ENCODE assay signal across 22 cellular contexts in the genomic region with DNA sequence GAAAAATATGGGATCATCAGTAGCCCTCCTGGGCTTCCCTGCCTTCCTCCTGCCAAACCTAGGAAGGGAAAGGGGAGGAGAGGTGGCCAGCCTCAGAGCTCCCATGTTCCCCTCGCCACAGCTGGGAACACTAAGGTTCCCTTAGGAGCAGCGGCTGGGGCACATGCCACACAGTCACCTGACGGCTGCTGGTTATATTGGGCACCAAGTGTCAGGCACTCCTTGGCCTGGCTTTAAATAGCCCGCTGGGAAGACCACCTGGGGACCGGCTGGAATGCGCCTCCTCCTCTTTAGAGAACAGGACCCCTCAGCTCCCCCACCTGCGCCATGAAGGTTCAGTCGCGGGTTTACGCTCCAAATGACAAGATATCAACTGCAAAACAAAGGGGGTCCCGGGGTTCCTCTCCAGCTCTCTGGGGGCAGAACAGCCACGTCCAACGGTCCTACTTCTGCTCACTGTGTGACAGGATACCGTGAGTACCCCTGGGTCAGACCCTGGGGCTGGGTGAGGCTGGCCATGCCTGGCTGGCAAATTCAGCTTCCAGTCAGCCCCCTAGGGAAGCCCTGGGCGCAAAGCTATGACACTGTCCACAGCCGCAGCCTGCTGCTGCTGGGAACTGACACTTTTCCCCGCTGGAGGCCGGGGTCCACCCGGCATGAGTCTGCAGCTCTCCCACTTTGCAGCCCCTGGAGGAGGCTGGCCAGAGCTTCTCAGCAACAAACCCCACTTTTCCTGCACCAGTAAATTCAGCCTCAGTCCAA. TPM values are rescaled to one million over a fixed set of nuclear protein-coding genes. Genes with fewer than 3 reads are reported as not detected.
DNase-seq lines count a peak whose midpoint lies in the region; ATAC-seq and TF ChIP-seq lines count a peak whose summit lies in the region.
"Had no signal": no experiment of that assay in that cellular context is flagged by ENCODE, and none has a peak within 500 bp of the region (broad histone marks: within the 10 kb centered on the region; RNA-seq: fewer than 3 reads in every experiment).

No MANE protein-coding gene starts in this region.

- H3K9me3 ChIP-seq in Caco-2 (no peaks in the 10 kb centered on the region), lower lobe of right lung (no peaks in the 10 kb centered on the region), skeletal muscle tissue (ENCODE audit: control insufficient read depth in 3 of 3, low read length in 3 of 3) (no peaks in the 10 kb centered on the region), testis (no peaks in the 10 kb centered on the region)

- H3K9me3 Mint-ChIP-seq in Caco-2 (ENCODE audit: unreplicated experiment), result no peaks in the 10 kb centered on the region
- no peaks in the 10 kb centered on the region for H3K9me3 Mint-ChIP-seq in activated CD4-positive, alpha-beta memory T cell treated with anti-CD3 and anti-CD28 coated beads for 36 hours
- H3K9me3 Mint-ChIP-seq in activated naive CD8-positive, alpha-beta T cell treated with anti-CD3 and anti-CD28 coated beads for 36 hours, result no peaks in the 10 kb centered on the region
- H3K9me3 Mint-ChIP-seq: activated CD4-positive, alpha-beta memory T cell treated with anti-CD3 and anti-CD28 coated beads, Interleukin-2, amount 10 ng/mL, durations not matched to agents 7 days and 5 days; CD4-positive, CD25-positive, alpha-beta regulatory T cell; dendritic cell treated with granulocyte-macrophage colony-stimulating factor and Interleukin-4, amounts not matched to agents 40 ng/mL and 50 ng/mL, for 4 days; stimulated activated naive CD8-positive, alpha-beta T cell treated with anti-CD3 and anti-CD28 coated beads, Interleukin-15, Interleukin-2, amounts not matched to agents 100 ng/mL and 50 ng/mL, for 24 hours; WTC11 had no signal

- DNase-seq in Caco-2, result no peak
- peak; percentile 29 for DNase-seq in lower lobe of right lung
- no peak for DNase-seq in activated CD4-positive, alpha-beta memory T cell treated with anti-CD3 and anti-CD28 coated beads for 36 hours
- DNase-seq in testis, result no peak
- no peak for DNase-seq in activated naive CD8-positive, alpha-beta T cell treated with anti-CD3 and anti-CD28 coated beads for 36 hours
- DNase-seq: activated CD4-positive, alpha-beta memory T cell treated with anti-CD3 and anti-CD28 coated beads, Interleukin-2, amount 10 ng/mL, durations not matched to agents 7 days and 5 days; activated naive CD4-positive, alpha-beta T cell treated with anti-CD3 and anti-CD28 coated beads, Interleukin-2, amount 50 U/mL, for 16 hours; activated T-cell treated with anti-CD3 and anti-CD28 coated beads, Interleukin-2, amount 50 U/mL, for 1 hour; CD4-positive, CD25-positive, alpha-beta regulatory T cell; NCI-H1694 treated with DMSO at 0.1 percent for 48 hours; NCI-H2227 treated with DMSO at 0.1 percent for 48 hours; NCI-H82; PC-9; stimulated activated CD4-positive, alpha-beta T cell treated with anti-CD3 and anti-CD28 coated beads, Interleukin-1b, Interleukin-23, amount 100 ng/mL, for 48 hours had no signal

- no peak for ATAC-seq in lower lobe of right lung
- no peak for ATAC-seq in HG02840 (IDR thresholded peaks at IDR 0.05; ENCODE audit: low FRiP score, unreplicated experiment)
- ATAC-seq: K562, left lobe of liver, WTC11 had no signal

- H3K27me3 ChIP-seq in Caco-2 (replicated peaks; ENCODE audit: control insufficient read depth, insufficient read depth, low read length), result no peaks in the 10 kb centered on the region
- H3K27me3 ChIP-seq in lower lobe of right lung (ENCODE audit: low read depth), result no peaks in the 10 kb centered on the region
- H3K27me3 ChIP-seq in skeletal muscle tissue (ENCODE audit: control insufficient read depth in 3 of 3, insufficient read depth in 3 of 3, low read length in 3 of 3), result no peaks in the 10 kb centered on the region
- no peaks in the 10 kb centered on the region for H3K27me3 ChIP-seq in testis

- peak overlapping the region; percentile 29 for H3K27ac Mint-ChIP-seq in Caco-2 (ENCODE audit: unreplicated experiment)
- no peak overlapping the region for H3K27ac Mint-ChIP-seq in activated CD4-positive, alpha-beta memory T cell treated with anti-CD3 and anti-CD28 coated beads for 36 hours
- no peak overlapping the region for H3K27ac Mint-ChIP-seq in activated naive CD8-positive, alpha-beta T cell treated with anti-CD3 and anti-CD28 coated beads for 36 hours
- H3K27ac Mint-ChIP-seq: activated CD4-positive, alpha-beta memory T cell treated with anti-CD3 and anti-CD28 coated beads, Interleukin-2, amount 10 ng/mL, durations not matched to agents 7 days and 5 days; dendritic cell treated with granulocyte-macrophage colony-stimulating factor and Interleukin-4, amounts not matched to agents 40 ng/mL and 50 ng/mL, for 4 days; stimulated activated naive CD8-positive, alpha-beta T cell treated with anti-CD3 and anti-CD28 coated beads, Interleukin-15, Interleukin-2, amounts not matched to agents 100 ng/mL and 50 ng/mL, for 24 hours; WTC11 had no signal

- peaks cover 32% of the 10 kb centered on the region for H3K4me1 ChIP-seq in Caco-2
- peaks cover 39% of the 10 kb centered on the region for H3K4me1 ChIP-seq in lower lobe of right lung
- H3K4me1 ChIP-seq in skeletal muscle tissue (ENCODE audit: control insufficient read depth in 3 of 3, insufficient read depth in 3 of 3, low read length in 3 of 3), result peaks cover 45 to 59% (median 51%) of the 10 kb centered on the region in 3 donors
- peaks cover 41% of the 10 kb centered on the region for H3K4me1 ChIP-seq in testis

- H3K4me3 ChIP-seq in Caco-2 (ENCODE audit: low read depth, low read length) (no peak overlapping the region), lower lobe of right lung (no peak overlapping the region), skeletal muscle tissue (ENCODE audit: low read length in 3 of 3) (peak overlapping the region in 1 of 3 donors; percentile 22), testis (no peak overlapping the region)
- H3K4me3 ChIP-seq: K562, PC-9 had no signal

- TF ChIP-seq POLR2A in testis (IDR thresholded peaks at IDR 0.05), result no peak

- WGBS in testis, 2 donors, result 90 to 91% methylated on average over 18 to 19 of the region's 19 CpGs

- H3K36me3 Mint-ChIP-seq in Caco-2 (ENCODE audit: insufficient read depth, unreplicated experiment), result peaks cover 29% of the 10 kb centered on the region
- no peaks in the 10 kb centered on the region for H3K36me3 Mint-ChIP-seq in activated CD4-positive, alpha-beta memory T cell treated with anti-CD3 and anti-CD28 coated beads for 36 hours
- no peaks in the 10 kb centered on the region for H3K36me3 Mint-ChIP-seq in activated naive CD8-positive, alpha-beta T cell treated with anti-CD3 and anti-CD28 coated beads for 36 hours
- H3K36me3 Mint-ChIP-seq: CD4-positive, CD25-positive, alpha-beta regulatory T cell; WTC11 had no signal

- H3K4me1 Mint-ChIP-seq in Caco-2 (ENCODE audit: low read depth, unreplicated experiment), result peaks cover 9% of the 10 kb centered on the region
- H3K4me1 Mint-ChIP-seq in activated CD4-positive, alpha-beta memory T cell treated with anti-CD3 and anti-CD28 coated beads for 36 hours (ENCODE audit: low read depth), result no peaks in the 10 kb centered on the region
- H3K4me1 Mint-ChIP-seq in activated naive CD8-positive, alpha-beta T cell treated with anti-CD3 and anti-CD28 coated beads for 36 hours, result peaks cover 5% of the 10 kb centered on the region
- H3K4me1 Mint-ChIP-seq: activated CD4-positive, alpha-beta memory T cell treated with anti-CD3 and anti-CD28 coated beads, Interleukin-2, amount 10 ng/mL, durations not matched to agents 7 days and 5 days had no signal

- H3K27ac ChIP-seq in cingulate gyrus (ENCODE audit: low read depth, low read length) (peak overlapping the region; percentile 79), lower lobe of right lung (peak overlapping the region; percentile 80), skeletal muscle tissue (ENCODE audit: low read depth, low read length) (peak overlapping the region; percentile 74), testis (peak overlapping the region in 1 of 2 donors; percentile 19)
- H3K27ac ChIP-seq: PC-9 had no signal

- intact Hi-C loops in Caco-2 (cut with micrococcal nuclease; ENCODE audit: unreplicated experiment), result no loop called here
- intact Hi-C loops in lower lobe of right lung (cut with DNase I), result no loop called here
- intact Hi-C loops in activated CD4-positive, alpha-beta memory T cell treated with anti-CD3 and anti-CD28 coated beads for 36 hours (cut with micrococcal nuclease), result no loop called here
- intact Hi-C loops in testis (cut with DNase I; ENCODE audit: low total_unique reads), result no loop called here

- peaks cover 4% of the 10 kb centered on the region for H3K36me3 ChIP-seq in Caco-2 (ENCODE audit: control insufficient read depth, insufficient read depth, low read length)
- peaks cover 3% of the 10 kb centered on the region for H3K36me3 ChIP-seq in lower lobe of right lung
- peaks cover 0 to 2% (median 0%) of the 10 kb centered on the region in 3 donors for H3K36me3 ChIP-seq in skeletal muscle tissue (ENCODE audit: control insufficient read depth in 3 of 3, insufficient read depth in 3 of 3, low read length in 3 of 3)
- no peaks in the 10 kb centered on the region for H3K36me3 ChIP-seq in testis (ENCODE audit: low read depth, missing control alignments)

- BruUV-seq in Caco-2 (replicated peaks; lab: Mats Ljungman, UMichigan), result no TSS peak

- peak overlapping the region; percentile 33 to 66 (median 57) for H3K9ac ChIP-seq in skeletal muscle tissue (ENCODE audit: low read depth in 1 of 3, low read length in 3 of 3)

- H3K4me3 Mint-ChIP-seq in Caco-2 (ENCODE audit: unreplicated experiment), result no peak overlapping the region
- no peak overlapping the region for H3K4me3 Mint-ChIP-seq in activated CD4-positive, alpha-beta memory T cell treated with anti-CD3 and anti-CD28 coated beads for 36 hours
- H3K4me3 Mint-ChIP-seq in activated naive CD8-positive, alpha-beta T cell treated with anti-CD3 and anti-CD28 coated beads for 36 hours, result no peak overlapping the region
- H3K4me3 Mint-ChIP-seq: activated CD4-positive, alpha-beta memory T cell treated with anti-CD3 and anti-CD28 coated beads, Interleukin-2, amount 10 ng/mL, durations not matched to agents 7 days and 5 days; CD4-positive, CD25-positive, alpha-beta regulatory T cell; dendritic cell treated with granulocyte-macrophage colony-stimulating factor and Interleukin-4, amounts not matched to agents 40 ng/mL and 50 ng/mL, for 4 days; stimulated activated naive CD8-positive, alpha-beta T cell treated with anti-CD3 and anti-CD28 coated beads, Interleukin-15, Interleukin-2, amounts not matched to agents 100 ng/mL and 50 ng/mL, for 24 hours; WTC11 had no signal

- POLR2A ChIA-PET in Caco-2 (lab: Charles Lee), result no interaction called here
- POLR2A ChIA-PET in activated CD4-positive, alpha-beta memory T cell treated with anti-CD3 and anti-CD28 coated beads for 36 hours (lab: Charles Lee), result no interaction called here

- CTCF ChIA-PET in Caco-2 (lab: Charles Lee), result interaction anchor here (1.8 to 1.9 kb wide), 2 partner anchors 10 to 111 kb away, joined by 5 read pairs; a partner anchor contains a TSS
- CTCF ChIA-PET in activated CD4-positive, alpha-beta memory T cell treated with anti-CD3 and anti-CD28 coated beads for 36 hours (lab: Charles Lee), result interaction anchor here (19.5 kb wide), 1 partner anchor 112 kb away, joined by 438 read pairs; no protein-coding TSS in a partner anchor

- no peaks in the 10 kb centered on the region for H3K27me3 Mint-ChIP-seq in Caco-2 (ENCODE audit: insufficient read depth, unreplicated experiment)
- no peaks in the 10 kb centered on the region for H3K27me3 Mint-ChIP-seq in activated CD4-positive, alpha-beta memory T cell treated with anti-CD3 and anti-CD28 coated beads for 36 hours
- H3K27me3 Mint-ChIP-seq in activated naive CD8-positive, alpha-beta T cell treated with anti-CD3 and anti-CD28 coated beads for 36 hours, result no peaks in the 10 kb centered on the region
- H3K27me3 Mint-ChIP-seq: activated CD4-positive, alpha-beta memory T cell treated with anti-CD3 and anti-CD28 coated beads, Interleukin-2, amount 10 ng/mL, durations not matched to agents 7 days and 5 days; CD4-positive, CD25-positive, alpha-beta regulatory T cell; stimulated activated naive CD8-positive, alpha-beta T cell treated with anti-CD3 and anti-CD28 coated beads, Interleukin-15, Interleukin-2, amounts not matched to agents 100 ng/mL and 50 ng/mL, for 24 hours had no signal

- TF ChIP-seq CTCF in Caco-2 (IDR thresholded peaks at IDR 0.05; ENCODE audit: insufficient read depth in 1 of 2, low read depth in 1 of 2, low read length in 1 of 2, severe bottlenecking in 1 of 2, unreplicated experiment in 1 of 2) (no peak), lower lobe of right lung (IDR thresholded peaks at IDR 0.05) (no peak), testis (IDR thresholded peaks at IDR 0.05) (no peak)

RNA-seq across cellular contexts. Expression of gene SMIM5, which starts 3.3 kb away (rescaled TPM):
- total RNA-seq in Caco-2 (2022) (0.20 TPM in 1 of 2 replicates, not detected in the other), lower lobe of right lung (2.7 TPM), skeletal muscle tissue (3.7 TPM), testis (1 to 10 TPM; 2.0 TPM)
- total RNA-seq in activated CD4-positive, alpha-beta memory T cell treated with anti-CD3 and anti-CD28 coated beads for 36 hours, result not detected
- 1.9 TPM for polyA plus RNA-seq in testis (ENCODE audit: insufficient read depth, low read depth, low replicate concordance)
- under 1 TPM; 0.14 to 0.16 TPM for total RNA-seq in activated naive CD8-positive, alpha-beta T cell treated with anti-CD3 and anti-CD28 coated beads for 36 hours
- total RNA-seq: activated CD4-positive, alpha-beta memory T cell treated with anti-CD3 and anti-CD28 coated beads, Interleukin-2, amount 10 ng/mL, durations not matched to agents 7 days and 5 days; K562; WTC11 had no signal

RNA-seq across cellular contexts. Expression of gene RECQL5, which starts 30.4 kb away (rescaled TPM):
- total RNA-seq in Caco-2 (2022) (67.0 and 67.7 TPM in 2 replicates), lower lobe of right lung (39.4 TPM), skeletal muscle tissue (11.0 TPM), testis (10 to 100 TPM; 81.4 to 99.6 TPM)
- total RNA-seq in activated CD4-positive, alpha-beta memory T cell treated with anti-CD3 and anti-CD28 coated beads for 36 hours, result 10 to 100 TPM; 27.7 to 31.3 TPM
- polyA plus RNA-seq in testis (ENCODE audit: insufficient read depth, low read depth, low replicate concordance), result 60.0 TPM
- 10 to 100 TPM; 31.4 to 32.6 TPM for total RNA-seq in activated naive CD8-positive, alpha-beta T cell treated with anti-CD3 and anti-CD28 coated beads for 36 hours

RNA-seq across cellular contexts. Expression of gene SAP30BP, which starts 30.6 kb away (rescaled TPM):
- total RNA-seq in Caco-2 (2022), result 119 and 126 TPM in 2 replicates
- total RNA-seq in lower lobe of right lung, result 73.0 TPM
- 36.5 TPM for total RNA-seq in skeletal muscle tissue
- total RNA-seq in activated CD4-positive, alpha-beta memory T cell treated with anti-CD3 and anti-CD28 coated beads for 36 hours, result 10 to 100 TPM; 81.4 to 92.7 TPM
- 10 to 100 TPM; 86.9 to 95.9 TPM for total RNA-seq in testis
- polyA plus RNA-seq in testis (ENCODE audit: insufficient read depth, low read depth, low replicate concordance), result 78.4 TPM
- 100 to 1,000 TPM in 1 of 2 experiments, 10 to 100 TPM in 1; 93.4 to 101 TPM for total RNA-seq in activated naive CD8-positive, alpha-beta T cell treated with anti-CD3 and anti-CD28 coated beads for 36 hours

RNA-seq across cellular contexts. Expression of gene MYO15B, which starts 49.0 kb away (rescaled TPM):
- total RNA-seq in Caco-2 (2022) (12.3 and 24.4 TPM in 2 replicates), lower lobe of right lung (181 TPM), skeletal muscle tissue (43.8 TPM), testis (100 to 1,000 TPM; 139 to 142 TPM)
- total RNA-seq in activated CD4-positive, alpha-beta memory T cell treated with anti-CD3 and anti-CD28 coated beads for 36 hours, result 10 to 100 TPM; 16.8 to 20.5 TPM
- polyA plus RNA-seq in testis (ENCODE audit: insufficient read depth, low read depth, low replicate concordance), result 70.4 TPM
- 10 to 100 TPM; 17.8 to 18.9 TPM for total RNA-seq in activated naive CD8-positive, alpha-beta T cell treated with anti-CD3 and anti-CD28 coated beads for 36 hours
